Comparison of ENCODE assay signal across 29 cellular contexts in the genomic region with DNA sequence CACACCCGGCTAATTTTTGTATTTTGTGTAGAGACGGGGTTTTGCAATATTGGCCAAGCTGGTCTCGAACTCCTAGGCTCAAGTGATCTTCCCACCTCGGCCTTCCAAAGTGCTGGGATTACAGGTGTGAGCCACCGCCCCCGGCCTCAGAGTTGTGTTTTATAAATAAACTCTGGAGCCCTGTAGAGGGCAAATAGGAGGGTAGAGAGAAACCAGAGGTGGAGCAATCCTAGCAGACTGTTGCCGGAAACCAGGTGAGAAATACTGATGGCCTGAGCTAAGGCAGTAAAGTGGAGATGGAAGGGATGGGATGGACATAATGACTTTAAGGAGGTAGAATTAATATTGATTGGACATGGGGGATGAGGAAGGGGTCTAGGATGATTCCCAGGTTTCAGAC. TPM values are rescaled to one million over a fixed set of nuclear protein-coding genes. Genes with fewer than 3 reads are reported as not detected.
"Had no signal": no experiment of that assay in that cellular context is flagged by ENCODE, and none has a peak within 500 bp of the region (broad histone marks: within the 10 kb centered on the region; RNA-seq: fewer than 3 reads in every experiment).

No MANE protein-coding gene starts in this region.

- H3K4me1 ChIP-seq: heart right ventricle, lower lobe of right lung, parathyroid adenoma, right atrium auricular region, uterus had no signal

- H3K4me3 ChIP-seq: heart right ventricle, hepatocyte, lower lobe of right lung, neural progenitor cell, right atrium auricular region, skin epidermis, stomach, thoracic aorta, tibial artery, uterus had no signal

- H3K9me3 ChIP-seq: lower lobe of right lung, neutrophil, thoracic aorta, tibial artery, uterus had no signal

- H3K36me3 ChIP-seq: heart right ventricle, lower lobe of right lung, neural progenitor cell, neutrophil, right atrium auricular region, stomach, thoracic aorta, tibial artery, uterus had no signal

- H3K27me3 ChIP-seq: heart right ventricle, hepatocyte, neural progenitor cell, neutrophil, right atrium auricular region, stomach, tibial artery, uterus had no signal

- H3K27ac ChIP-seq: heart right ventricle, hepatocyte, lower lobe of right lung, neural progenitor cell, neutrophil, parathyroid adenoma, right atrium auricular region, skin epidermis, stomach, thoracic aorta, tibial artery, uterus had no signal

- ATAC-seq: heart right ventricle; left ventricle myocardium superior; lower lobe of right lung; natural killer cell; sciatic nerve; stimulated activated naive B cell treated with anti-CD40 and anti-IgM and Interleukin-4, amounts not matched to agents 10 μg/mL and 1 μg/mL and 100 μg/mL, for 72 hours; stimulated activated naive CD8-positive, alpha-beta T cell treated with anti-CD3 and anti-CD28 coated beads, Interleukin-15, Interleukin-2, amounts not matched to agents 100 U/mL and 50 U/mL, for 24 hours had no signal

- DNase-seq: heart right ventricle; islet precursor cell; left ventricle myocardium superior; lower lobe of right lung; mammary epithelial cell; mesenchymal stem cell; naive B cell; natural killer cell; nephron progenitor cell; occipital lobe; stimulated activated CD4-positive, alpha-beta T cell treated with anti-CD3 and anti-CD28 coated beads, Interleukin-12 subunit alpha, Interleukin-12 subunit beta, amount 100 ng/mL, for 4 hours; stimulated activated CD4-positive, alpha-beta T cell treated with anti-CD3 and anti-CD28 coated beads, Interleukin-15, amount 100 ng/mL, for 24 hours; stimulated activated CD4-positive, alpha-beta T cell treated with anti-CD3 and anti-CD28 coated beads, Interleukin-2, amount 100 ng/mL, for 24 hours; stimulated activated CD4-positive, alpha-beta T cell treated with anti-CD3 and anti-CD28 coated beads, Interleukin-4, amount 100 ng/mL, for 1 hour; stimulated activated naive B cell treated with anti-CD40 and anti-IgM and Interleukin-4, amounts not matched to agents 10 μg/mL and 1 μg/mL and 100 μg/mL, for 72 hours; stimulated activated naive CD8-positive, alpha-beta T cell treated with anti-CD3 and anti-CD28 coated beads, Interleukin-15, Interleukin-2, amounts not matched to agents 100 U/mL and 50 U/mL, for 24 hours; stomach; tibial artery; trophoblast cell; uterus had no signal

RNA-seq across cellular contexts. Expression of gene HSD17B6, which starts 2.7 kb away (rescaled TPM):
- total RNA-seq: mononuclear cell had no signal
